8 cellular contexts compared by ENCODE assay signal in the genomic region with DNA sequence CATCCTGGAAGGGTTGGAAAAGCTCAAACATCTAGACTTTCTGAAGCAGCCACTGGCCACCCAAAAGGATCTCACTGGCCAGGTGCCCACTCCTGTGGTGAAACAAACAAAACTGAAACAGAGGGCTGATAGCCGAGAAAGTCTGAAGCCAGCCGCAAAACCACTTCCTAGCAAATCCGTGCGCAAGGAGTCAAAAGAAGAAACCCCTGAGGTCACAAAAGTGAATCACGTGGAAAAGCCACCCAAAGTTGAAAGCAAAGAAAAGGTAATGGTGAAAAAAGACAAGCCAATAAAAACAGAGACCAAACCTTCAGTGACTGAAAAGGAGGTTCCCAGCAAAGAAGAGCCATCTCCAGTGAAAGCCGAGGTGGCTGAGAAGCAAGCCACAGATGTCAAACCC.
DNase-seq lines count a peak whose midpoint lies in the region; ATAC-seq lines count a peak whose summit lies in the region.

No MANE protein-coding gene starts in this region.

- intact Hi-C loops in activated CD4-positive, alpha-beta T cell treated with anti-CD3 and anti-CD28 coated beads, Interleukin-2, amount 10 ng/mL, durations not matched to agents 24 days and 14 days (cut with micrococcal nuclease) = no loop called here

- H3K27me3 Mint-ChIP-seq in activated CD4-positive, alpha-beta T cell treated with anti-CD3 and anti-CD28 coated beads, Interleukin-2, amount 10 ng/mL, durations not matched to agents 24 days and 14 days = peaks cover 52% of the 10 kb centered on the region

- H3K4me3 Mint-ChIP-seq in activated CD4-positive, alpha-beta T cell treated with anti-CD3 and anti-CD28 coated beads, Interleukin-2, amount 10 ng/mL, durations not matched to agents 24 days and 14 days = peak overlapping the region; percentile 18

- peak; percentile 69 for DNase-seq in activated CD4-positive, alpha-beta T cell treated with anti-CD3 and anti-CD28 coated beads, Interleukin-2, amount 10 ng/mL, durations not matched to agents 24 days and 14 days
- no peak for DNase-seq in activated CD4-positive, alpha-beta T cell treated with anti-CD3 and anti-CD28 coated beads for 1 hour
- DNase-seq in RPMI8226 (peak; percentile 92), NCI-H1417 treated with DMSO at 0.1 percent for 48 hours (lab: John Stamatoyannopoulos, UW) (no peak), NCI-H82 (lab: John Stamatoyannopoulos, UW) (no peak)
- peak; percentile 65 for DNase-seq in stimulated activated CD8-positive, alpha-beta memory T cell treated with anti-CD3 and anti-CD28 coated beads, Interleukin-4, amount 100 ng/mL, for 48 hours
- no peak for DNase-seq in effector CD8-positive, alpha-beta T cell (lab: John Stamatoyannopoulos, UW)

- ATAC-seq in HG02763 (IDR thresholded peaks at IDR 0.05; ENCODE audit: unreplicated experiment) = peak; percentile 91

- no peaks in the 10 kb centered on the region for H3K36me3 Mint-ChIP-seq in activated CD4-positive, alpha-beta T cell treated with anti-CD3 and anti-CD28 coated beads, Interleukin-2, amount 10 ng/mL, durations not matched to agents 24 days and 14 days (ENCODE audit: low read depth)

- no peak overlapping the region for H3K27ac Mint-ChIP-seq in activated CD4-positive, alpha-beta T cell treated with anti-CD3 and anti-CD28 coated beads, Interleukin-2, amount 10 ng/mL, durations not matched to agents 24 days and 14 days

- no peaks in the 10 kb centered on the region for H3K9me3 Mint-ChIP-seq in activated CD4-positive, alpha-beta T cell treated with anti-CD3 and anti-CD28 coated beads, Interleukin-2, amount 10 ng/mL, durations not matched to agents 24 days and 14 days

- peaks cover 5% of the 10 kb centered on the region for H3K4me1 Mint-ChIP-seq in activated CD4-positive, alpha-beta T cell treated with anti-CD3 and anti-CD28 coated beads, Interleukin-2, amount 10 ng/mL, durations not matched to agents 24 days and 14 days

Comparison
In these comparisons a context has a peak if more than half of its experiments do, and no peak if none do; other contexts are left out.
1. DNase-seq: peak in activated CD4-positive, alpha-beta T cell treated with anti-CD3 and anti-CD28 coated beads, Interleukin-2, amount 10 ng/mL, durations not matched to agents 24 days and 14 days (single experiment), RPMI8226 (single experiment) and stimulated activated CD8-positive, alpha-beta memory T cell treated with anti-CD3 and anti-CD28 coated beads, Interleukin-4, amount 100 ng/mL, for 48 hours (single experiment); none in activated CD4-positive, alpha-beta T cell treated with anti-CD3 and anti-CD28 coated beads for 1 hour (single experiment), NCI-H1417 treated with DMSO at 0.1 percent for 48 hours (single experiment), effector CD8-positive, alpha-beta T cell (single experiment) and NCI-H82 (single experiment).